In the genomic region with DNA sequence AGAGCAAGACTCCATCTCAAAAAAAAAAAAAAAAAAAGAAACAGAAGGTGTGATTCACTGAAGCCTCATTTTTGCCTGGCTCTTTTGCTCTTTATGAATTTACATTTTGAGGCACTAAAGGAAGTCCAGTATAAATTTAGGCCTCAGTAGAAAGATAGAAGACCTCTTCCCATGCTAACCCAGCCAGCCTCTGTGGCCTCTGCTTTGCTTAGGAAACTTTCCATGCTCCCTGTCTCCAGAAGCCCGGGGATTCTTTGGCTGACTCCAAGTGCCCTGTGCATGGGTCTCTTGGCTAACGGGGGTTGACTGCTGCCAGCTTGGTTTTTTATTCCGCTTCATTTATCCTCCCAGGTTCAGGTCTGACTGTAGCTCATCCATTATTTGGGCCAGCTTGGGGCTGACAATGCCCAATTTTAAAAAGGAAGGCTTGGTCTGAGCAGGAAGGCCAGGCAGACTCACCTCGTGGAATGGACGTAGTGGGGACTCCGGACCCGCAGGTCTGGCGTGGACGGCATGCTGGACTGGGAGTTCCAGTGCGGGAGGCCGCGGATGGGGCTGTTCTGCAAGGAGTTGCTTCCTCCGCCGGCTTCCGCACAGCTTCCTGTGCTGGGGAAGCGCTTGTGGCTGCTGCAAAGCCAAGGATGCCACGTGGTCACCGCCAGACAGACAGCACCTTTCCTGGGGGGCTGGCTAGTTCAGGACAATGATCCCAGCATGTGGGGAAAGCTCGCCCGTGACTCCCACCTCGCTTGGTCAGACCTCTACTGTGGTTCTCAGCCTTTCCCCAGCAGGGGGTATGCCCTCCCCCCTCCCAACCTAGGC, we compare ENCODE assay signal across 10 cellular contexts.
DNase-seq lines count a peak whose midpoint lies in the region; ATAC-seq and TF ChIP-seq lines count a peak whose summit lies in the region.
"Had no signal": no experiment of that assay in that cellular context is flagged by ENCODE, and none has a peak within 500 bp of the region (broad histone marks: within the 10 kb centered on the region; RNA-seq: fewer than 3 reads in every experiment).

No MANE protein-coding gene starts in this region.

- H3K9me3 ChIP-seq in spleen, result no peaks in the 10 kb centered on the region

- WGBS in spleen, 5 donors, result 23 to 48% (median 27%) methylated on average over 5 to 21 of the region's 21 CpGs

- peaks cover 0 to 31% (median 20%) of the 10 kb centered on the region in 6 donors for H3K4me1 ChIP-seq in spleen

- TF ChIP-seq CTCF in spleen (IDR thresholded peaks at IDR 0.05 in 8 of 11, conservative IDR thresholded peaks at IDR 0.05 in 3 of 11), result no peak

- no peak overlapping the region for H3K4me3 ChIP-seq in spleen
- H3K4me3 ChIP-seq: GM23338 had no signal

- peak; percentile 77 for DNase-seq in left ventricle myocardium superior
- DNase-seq in spleen, result peak; percentile 87
- DNase-seq in NCI-H1436 treated with DMSO at 0.1 percent for 48 hours (lab: John Stamatoyannopoulos, UW), result no peak
- DNase-seq: NCI-H774 had no signal

- no peaks in the 10 kb centered on the region for H3K27me3 ChIP-seq in spleen (replicated peaks in 1 of 7)

- TF ChIP-seq POLR2A in spleen (IDR thresholded peaks at IDR 0.05), result no peak

- H3K27ac ChIP-seq in angular gyrus (ENCODE audit: low read depth, low read length) (peak overlapping the region; percentile 72), spleen (peak overlapping the region in 5 of 8 donors; percentile 19 to 58 (median 27))

- intact Hi-C loops in left ventricle myocardium superior (cut with micrococcal nuclease) (no loop called here), spleen (cut with DNase I; ENCODE audit: low total_unique reads) (no loop called here)

- peak; percentile 18 for ATAC-seq in GM21381 (IDR thresholded peaks at IDR 0.05; ENCODE audit: unreplicated experiment)
- ATAC-seq in left ventricle myocardium superior, result peak; percentile 60
- ATAC-seq in GM18519 (IDR thresholded peaks at IDR 0.05; ENCODE audit: low FRiP score, unreplicated experiment), result no peak
- ATAC-seq in HG02885 (IDR thresholded peaks at IDR 0.05; ENCODE audit: poor library complexity, unreplicated experiment), result no peak
- ATAC-seq in HG03342 (IDR thresholded peaks at IDR 0.05; ENCODE audit: unreplicated experiment), result no peak

- H3K36me3 ChIP-seq in spleen, result peaks cover 0 to 90% (median 15%) of the 10 kb centered on the region in 6 donors

Comparison
In these comparisons a context has a peak if more than half of its experiments do, and no peak if none do; other contexts are left out.
1. ATAC-seq: peak in GM21381 (single experiment) and left ventricle myocardium superior (single experiment); none in GM18519 (single experiment), HG02885 (single experiment) and HG03342 (single experiment).